In genomic region chr11:44829838-44830237, GRCh38 we compare ENCODE assay signal across 18 cellular contexts.
DNase-seq lines count a peak whose midpoint lies in the region; ATAC-seq, FAIRE-seq and TF ChIP-seq lines count a peak whose summit lies in the region.
"Had no signal": no experiment of that assay in that cellular context is flagged by ENCODE, and none has a peak within 500 bp of the region (broad histone marks: within the 10 kb centered on the region; RNA-seq: fewer than 3 reads in every experiment).

No MANE protein-coding gene starts in this region.

- H3K79me2 ChIP-seq in astrocyte (ENCODE audit: insufficient read depth, low read length): no peaks in the 10 kb centered on the region

- H4K8ac ChIP-seq in neuronal stem cell (ENCODE audit: low read depth, low read length): no peak overlapping the region

- peaks cover 10% of the 10 kb centered on the region for H3K79me1 ChIP-seq in neuronal stem cell (ENCODE audit: low read depth, low read length)

- H3K4me1 ChIP-seq in astrocyte (ENCODE audit: insufficient read depth, low read length) (no peaks in the 10 kb centered on the region), neuronal stem cell (ENCODE audit: control insufficient read depth in 2 of 2, insufficient read depth in 1 of 2, low read depth in 1 of 2, low read length in 2 of 2) (peaks cover 43 to 45% of the 10 kb centered on the region in 2 donors)
- H3K4me1 ChIP-seq in naive thymus-derived CD4-positive, alpha-beta T cell (ENCODE audit: control insufficient read depth in 2 of 2, insufficient read depth in 2 of 2, low read length in 2 of 2): no peaks in the 10 kb centered on the region
- H3K4me1 ChIP-seq: Peyer's patch had no signal

- H3K9me3 Mint-ChIP-seq in astrocyte (ENCODE audit: unreplicated experiment): no peaks in the 10 kb centered on the region
- H3K9me3 Mint-ChIP-seq in naive thymus-derived CD4-positive, alpha-beta T cell: no peaks in the 10 kb centered on the region
- H3K9me3 Mint-ChIP-seq: IgD-negative memory B cell had no signal

- intact Hi-C loops in naive thymus-derived CD4-positive, alpha-beta T cell (cut with micrococcal nuclease): no loop called here

- no peak overlapping the region for H3K9ac ChIP-seq in astrocyte (ENCODE audit: low read length)
- H3K9ac ChIP-seq in neuronal stem cell (ENCODE audit: low read depth, low read length, poor library complexity): no peak overlapping the region

- H3K4ac ChIP-seq in neuronal stem cell (ENCODE audit: low read length): no peak overlapping the region

- DNase-seq in HL-60 (ENCODE audit: low read depth in 1 of 2, low spot score in 1 of 2): peak; percentile 6 to 31
- peak; percentile 60 for DNase-seq in MV-4-11 (lab: John Stamatoyannopoulos, UW)
- no peak for DNase-seq in astrocyte (ENCODE audit: low read depth)
- no peak for DNase-seq in neuronal stem cell (ENCODE audit: low spot score)
- DNase-seq in naive thymus-derived CD4-positive, alpha-beta T cell: no peak
- DNase-seq: C1 segment of cervical spinal cord, DMS79, MG63, NCI-H1694 treated with DMSO at 0.1 percent for 48 hours, NCI-H510A, NCI-H774, Peyer's patch had no signal

- H3K27me3 ChIP-seq in HL-60 (ENCODE audit: insufficient read depth, poor library complexity, severe bottlenecking) (peaks cover 3% of the 10 kb centered on the region), astrocyte (ENCODE audit: insufficient read depth, low read length) (peaks cover 21% of the 10 kb centered on the region), neuronal stem cell (ENCODE audit: control insufficient read depth in 3 of 3, insufficient read depth in 3 of 3, low read depth in 1 of 3, low read length in 3 of 3) (no peaks in the 10 kb centered on the region)
- H3K27me3 ChIP-seq in naive thymus-derived CD4-positive, alpha-beta T cell (ENCODE audit: control insufficient read depth in 2 of 2, insufficient read depth in 2 of 2, low read length in 2 of 2): no peaks in the 10 kb centered on the region
- H3K27me3 ChIP-seq: MG63, Peyer's patch, SJSA1 had no signal

- H2AFZ ChIP-seq in astrocyte (ENCODE audit: low read depth, low read length): no peak overlapping the region
- no peak overlapping the region for H2AFZ ChIP-seq in neuronal stem cell (ENCODE audit: low read length)

- POLR2A ChIA-PET in naive thymus-derived CD4-positive, alpha-beta T cell (lab: Charles Lee): no interaction called here

- no peak for ATAC-seq in naive thymus-derived CD4-positive, alpha-beta T cell
- no peak for ATAC-seq in activated CD4-positive, CD25-positive, alpha-beta regulatory T cell treated with anti-CD3 and anti-CD28 coated beads, Interleukin-2, amount 50 U/mL, for 24 hours
- ATAC-seq in GM18517 (IDR thresholded peaks at IDR 0.05; ENCODE audit: unreplicated experiment): no peak

- no peak overlapping the region for H2AK5ac ChIP-seq in neuronal stem cell (ENCODE audit: low read depth, low read length)

- H3K4me3 Mint-ChIP-seq in astrocyte (ENCODE audit: unreplicated experiment): no peak overlapping the region
- no peak overlapping the region for H3K4me3 Mint-ChIP-seq in naive thymus-derived CD4-positive, alpha-beta T cell
- H3K4me3 Mint-ChIP-seq: IgD-negative memory B cell had no signal

- CTCF ChIA-PET in naive thymus-derived CD4-positive, alpha-beta T cell (lab: Charles Lee): no interaction called here

- H3K27me3 Mint-ChIP-seq in astrocyte (ENCODE audit: low read depth, unreplicated experiment): peaks cover 43% of the 10 kb centered on the region
- H3K27me3 Mint-ChIP-seq in naive thymus-derived CD4-positive, alpha-beta T cell: peaks cover 0 to 3% (median 0%) of the 10 kb centered on the region in 5 donors

- no peaks in the 10 kb centered on the region for H3K9me3 ChIP-seq in astrocyte (ENCODE audit: insufficient read depth, low read depth, low read length)
- no peaks in the 10 kb centered on the region for H3K9me3 ChIP-seq in neuronal stem cell (replicated peaks in 1 of 2; ENCODE audit: control insufficient read depth in 2 of 2, insufficient read depth in 1 of 2, low read depth in 1 of 2, low read length in 2 of 2)
- H3K9me3 ChIP-seq in naive thymus-derived CD4-positive, alpha-beta T cell (ENCODE audit: control insufficient read depth in 2 of 3, low read length in 3 of 3): no peaks in the 10 kb centered on the region
- H3K9me3 ChIP-seq: MG63, Peyer's patch, SJSA1 had no signal

- no peak overlapping the region for H2BK5ac ChIP-seq in neuronal stem cell (ENCODE audit: low read length)

- H2BK120ac ChIP-seq in neuronal stem cell (ENCODE audit: low read depth, low read length): no peak overlapping the region

- peaks cover 17% of the 10 kb centered on the region for H3K4me1 Mint-ChIP-seq in astrocyte (ENCODE audit: low read depth, unreplicated experiment)
- peaks cover 3 to 26% (median 19%) of the 10 kb centered on the region in 7 donors for H3K4me1 Mint-ChIP-seq in naive thymus-derived CD4-positive, alpha-beta T cell
- H3K4me1 Mint-ChIP-seq: IgD-negative memory B cell had no signal

- no peak overlapping the region for H2BK12ac ChIP-seq in neuronal stem cell (ENCODE audit: low read length)

- no peak for TF ChIP-seq CTCF in HL-60 (IDR thresholded peaks at IDR 0.05; ENCODE audit: insufficient read depth, low read length)
- TF ChIP-seq CTCF in astrocyte (IDR thresholded peaks at IDR 0.05; ENCODE audit: insufficient read depth, low read depth, low read length): no peak

- H3K4me3 ChIP-seq in HL-60 (replicated peaks; ENCODE audit: insufficient read depth, low read length): no peak overlapping the region
- no peak overlapping the region for H3K4me3 ChIP-seq in astrocyte (ENCODE audit: insufficient read depth, low read depth, low read length)
- no peak overlapping the region for H3K4me3 ChIP-seq in neuronal stem cell (ENCODE audit: low read length in 2 of 2)
- H3K4me3 ChIP-seq in naive thymus-derived CD4-positive, alpha-beta T cell (ENCODE audit: low read length): no peak overlapping the region
- H3K4me3 ChIP-seq: MG63, Peyer's patch, SJSA1 had no signal

- H3K4me2 ChIP-seq in astrocyte (ENCODE audit: low read length) (no peak overlapping the region), neuronal stem cell (ENCODE audit: insufficient read depth, low read length, poor library complexity, severe bottlenecking) (no peak overlapping the region)

- H3K27ac ChIP-seq in HL-60 (replicated peaks): no peak overlapping the region
- no peak overlapping the region for H3K27ac ChIP-seq in astrocyte (ENCODE audit: low read depth, low read length)
- H3K27ac ChIP-seq in neuronal stem cell (replicated peaks; ENCODE audit: low read length): no peak overlapping the region
- no peak overlapping the region for H3K27ac ChIP-seq in naive thymus-derived CD4-positive, alpha-beta T cell (ENCODE audit: low read depth, low read length)
- H3K27ac ChIP-seq: Peyer's patch, SJSA1 had no signal

- H3K18ac ChIP-seq in neuronal stem cell (ENCODE audit: low read length): peak overlapping the region; percentile 15

- no peak for FAIRE-seq in astrocyte (lab: Jason Lieb, UNC)
- FAIRE-seq: D721Med, H54 had no signal

- no peak overlapping the region for H4K91ac ChIP-seq in neuronal stem cell (ENCODE audit: low read depth, low read length, poor library complexity)

- WGBS in neuronal stem cell (ENCODE audit: extremely low coverage in 2 of 2, insufficient read length in 2 of 2, insufficient replicate concordance in 1 of 2), 2 donors: no CpG with 5 or more reads among the region's 2 CpGs

- no peak overlapping the region for H3K23ac ChIP-seq in neuronal stem cell (ENCODE audit: low read depth, low read length, poor library complexity)

- peaks cover 2% of the 10 kb centered on the region for H3K36me3 Mint-ChIP-seq in astrocyte (ENCODE audit: low read depth, unreplicated experiment)
- peaks cover 0 to 36% (median 14%) of the 10 kb centered on the region in 5 donors for H3K36me3 Mint-ChIP-seq in naive thymus-derived CD4-positive, alpha-beta T cell

- H3K27ac Mint-ChIP-seq in astrocyte (ENCODE audit: unreplicated experiment): peak overlapping the region; percentile 19
- peak overlapping the region in 2 of 9 donors; percentile 28 to 38 for H3K27ac Mint-ChIP-seq in naive thymus-derived CD4-positive, alpha-beta T cell
- H3K27ac Mint-ChIP-seq: IgD-negative memory B cell had no signal

- H2BK15ac ChIP-seq in neuronal stem cell (ENCODE audit: low read length): no peak overlapping the region

- no peaks in the 10 kb centered on the region for H4K20me1 ChIP-seq in astrocyte (ENCODE audit: insufficient read depth, low read length)

- H3K36me3 ChIP-seq in astrocyte (ENCODE audit: insufficient read depth, low read length): no peaks in the 10 kb centered on the region
- no peaks in the 10 kb centered on the region for H3K36me3 ChIP-seq in neuronal stem cell (replicated peaks in 1 of 2; ENCODE audit: control insufficient read depth in 2 of 2, insufficient read depth in 2 of 2, low read length in 2 of 2)
- H3K36me3 ChIP-seq in naive thymus-derived CD4-positive, alpha-beta T cell (ENCODE audit: control insufficient read depth in 2 of 3, insufficient read depth in 3 of 3, low read length in 3 of 3): no peaks in the 10 kb centered on the region
- H3K36me3 ChIP-seq: MG63, Peyer's patch, SJSA1 had no signal

- no peak overlapping the region for H3K14ac ChIP-seq in neuronal stem cell (ENCODE audit: low read length)

Comparison
In these comparisons a context has a peak if more than half of its experiments do, and no peak if none do; other contexts are left out.
1. DNase-seq: peak in HL-60 (2 of 2) and MV-4-11 (single experiment); none in astrocyte (single experiment), neuronal stem cell (single experiment) and naive thymus-derived CD4-positive, alpha-beta T cell (0 of 9).